8 cellular contexts compared by ENCODE assay signal in genomic region chr2:190469770-190470169, GRCh38.
DNase-seq lines count a peak whose midpoint lies in the region; ATAC-seq and TF ChIP-seq lines count a peak whose summit lies in the region.

No MANE protein-coding gene starts in this region.

- H3K4me3 Mint-ChIP-seq in progenitor cell of endocrine pancreas (ENCODE audit: low read depth), result no peak overlapping the region
- no peak overlapping the region for H3K4me3 Mint-ChIP-seq in activated CD4-positive, alpha-beta T cell treated with anti-CD3 and anti-CD28 coated beads, Interleukin-2, amount 10 ng/mL, durations not matched to agents 7 days and 5 days

- no peak for TF ChIP-seq POLR2A in HCT116 (IDR thresholded peaks at IDR 0.05; ENCODE audit: borderline replicate concordance, extremely low read depth, insufficient read depth, insufficient read length)

- ATAC-seq in HCT116 (peak; percentile 65; the same call in 1 of the 2 replicates), HG03159 (IDR thresholded peaks at IDR 0.05; ENCODE audit: unreplicated experiment) (no peak)

- H3K36me3 ChIP-seq in HCT116 (ENCODE audit: control insufficient read depth in 1 of 2, insufficient read depth in 2 of 2, low read length in 2 of 2), result no peaks in the 10 kb centered on the region

- no peaks in the 10 kb centered on the region for H3K9me3 ChIP-seq in HCT116 (ENCODE audit: control insufficient read depth in 1 of 2, insufficient read depth in 1 of 2, low read depth in 1 of 2, low read length in 2 of 2)

- H4K20me1 ChIP-seq in HCT116 (ENCODE audit: insufficient read depth), result no peaks in the 10 kb centered on the region

- H3K9me3 Mint-ChIP-seq in progenitor cell of endocrine pancreas (ENCODE audit: low read depth), result peaks cover 20% of the 10 kb centered on the region
- H3K9me3 Mint-ChIP-seq in activated CD4-positive, alpha-beta T cell treated with anti-CD3 and anti-CD28 coated beads, Interleukin-2, amount 10 ng/mL, durations not matched to agents 7 days and 5 days, result peaks cover 12% of the 10 kb centered on the region

- peaks cover 19% of the 10 kb centered on the region for H3K4me1 Mint-ChIP-seq in progenitor cell of endocrine pancreas (ENCODE audit: low read depth)
- peaks cover 27% of the 10 kb centered on the region for H3K4me1 Mint-ChIP-seq in activated CD4-positive, alpha-beta T cell treated with anti-CD3 and anti-CD28 coated beads, Interleukin-2, amount 10 ng/mL, durations not matched to agents 7 days and 5 days

- no peaks in the 10 kb centered on the region for H3K79me2 ChIP-seq in HCT116 (ENCODE audit: insufficient read depth, low read length)

- DNase-seq in HCT116 (ENCODE audit: low read depth, low spot score) (peak; percentile 56), NCI-H69 (lab: John Stamatoyannopoulos, UW) (peak; percentile 95), epithelial cell of prostate (ENCODE audit: low read depth, low spot score) (peak; percentile 82), progenitor cell of endocrine pancreas (ENCODE audit: low spot score, unreplicated experiment) (no peak), nucleus accumbens (lab: John Stamatoyannopoulos, UW) (no peak), KG1 (lab: John Stamatoyannopoulos, UW) (no peak)
- no peak for DNase-seq in activated CD4-positive, alpha-beta T cell treated with anti-CD3 and anti-CD28 coated beads, Interleukin-2, amount 10 ng/mL, durations not matched to agents 7 days and 5 days

- no peak overlapping the region for H3K4me3 ChIP-seq in HCT116 (replicated peaks in 1 of 2; ENCODE audit: low read depth in 1 of 2, low read length in 2 of 2)

- intact Hi-C loops in HCT116 (cut with micrococcal nuclease), result no loop called here

- BruUV-seq in HCT116 (replicated peaks; lab: Mats Ljungman, UMichigan), result no TSS peak

- TF ChIP-seq RAD21 in HCT116 (IDR thresholded peaks at IDR 0.05; ENCODE audit: low read depth), result no peak

- no peak overlapping the region for H3K27ac ChIP-seq in HCT116 (ENCODE audit: low read depth, low read length)
- H3K27ac ChIP-seq in epithelial cell of prostate, result peak overlapping the region; percentile 69

- peak overlapping the region; percentile 49; the same call in 1 of the 2 replicates for H3K4me2 ChIP-seq in HCT116 (ENCODE audit: low read length)

- CTCF ChIA-PET in HCT116 (lab: Charles Lee), result no interaction called here
- CTCF ChIA-PET in activated CD4-positive, alpha-beta T cell treated with anti-CD3 and anti-CD28 coated beads, Interleukin-2, amount 10 ng/mL, durations not matched to agents 7 days and 5 days (lab: Charles Lee), result interaction anchor here (1.4 kb wide), 1 partner anchor 18 kb away, joined by 3 read pairs; no protein-coding TSS in a partner anchor

- RAD21 ChIA-PET in HCT116 (lab: Charles Lee; ENCODE audit: low non-redundant PET in 1 of 2, low total read pairs in 2 of 2, uncharacterized antibody in 2 of 2, unreplicated experiment in 2 of 2), result no interaction called here

- peak overlapping the region; percentile 45 for H3K27ac Mint-ChIP-seq in progenitor cell of endocrine pancreas
- H3K27ac Mint-ChIP-seq in activated CD4-positive, alpha-beta T cell treated with anti-CD3 and anti-CD28 coated beads, Interleukin-2, amount 10 ng/mL, durations not matched to agents 7 days and 5 days, result no peak overlapping the region

- H3K27me3 Mint-ChIP-seq in progenitor cell of endocrine pancreas, result no peaks in the 10 kb centered on the region
- H3K27me3 Mint-ChIP-seq in activated CD4-positive, alpha-beta T cell treated with anti-CD3 and anti-CD28 coated beads, Interleukin-2, amount 10 ng/mL, durations not matched to agents 7 days and 5 days, result no peaks in the 10 kb centered on the region

- no peaks in the 10 kb centered on the region for H3K27me3 ChIP-seq in HCT116 (ENCODE audit: insufficient read depth, low read length)

- H3K9me2 ChIP-seq in HCT116 (ENCODE audit: insufficient read depth), result no peaks in the 10 kb centered on the region

- peaks cover 29% of the 10 kb centered on the region for H3K36me3 Mint-ChIP-seq in progenitor cell of endocrine pancreas (ENCODE audit: insufficient read depth)
- H3K36me3 Mint-ChIP-seq in activated CD4-positive, alpha-beta T cell treated with anti-CD3 and anti-CD28 coated beads, Interleukin-2, amount 10 ng/mL, durations not matched to agents 7 days and 5 days (ENCODE audit: low read depth), result peaks cover 61% of the 10 kb centered on the region

- POLR2A ChIA-PET in HCT116 (lab: Charles Lee), result no interaction called here
- POLR2A ChIA-PET in activated CD4-positive, alpha-beta T cell treated with anti-CD3 and anti-CD28 coated beads, Interleukin-2, amount 10 ng/mL, durations not matched to agents 7 days and 5 days (lab: Charles Lee), result no interaction called here

- TF ChIP-seq CTCF in HCT116 (IDR thresholded peaks at IDR 0.05 in 2 of 3, conservative IDR thresholded peaks at IDR 0.05 in 1 of 3; ENCODE audit: borderline replicate concordance in 1 of 3, insufficient read depth in 1 of 3, low read depth in 2 of 3, low read length in 2 of 3) (no peak), progenitor cell of endocrine pancreas (IDR thresholded peaks at IDR 0.05; ENCODE audit: unreplicated experiment) (no peak)

- H3K9ac ChIP-seq in HCT116 (ENCODE audit: low read length), result no peak overlapping the region

- no peak overlapping the region for H2AFZ ChIP-seq in HCT116 (ENCODE audit: low read depth, low read length, poor library complexity, severe bottlenecking)

- H3K4me1 ChIP-seq in HCT116 (ENCODE audit: control insufficient read depth in 1 of 2, insufficient read depth in 2 of 2, low read length in 2 of 2), result peaks cover 42 to 45% of the 10 kb centered on the region in 2 experiments

TF ChIP-seq in HCT116, 20 proteins besides CTCF, POLR2A, EP300 and RAD21 (continues in another document):
- TF ChIP-seq SRF (IDR thresholded peaks at IDR 0.05; ENCODE audit: low read depth) (no peak), ELF1 (IDR thresholded peaks at IDR 0.05; ENCODE audit: borderline replicate concordance, low read depth) (no peak), FOSL1 (IDR thresholded peaks at IDR 0.05; ENCODE audit: low read depth) (no peak), CEBPB (IDR thresholded peaks at IDR 0.05; ENCODE audit: low read depth) (no peak), TCF7L2 (IDR thresholded peaks at IDR 0.05; ENCODE audit: borderline replicate concordance, extremely low read depth, insufficient read depth, insufficient read length) (no peak), ZNF274 (IDR thresholded peaks at IDR 0.05; ENCODE audit: low read depth, low read length) (no peak), POLR2AphosphoS5 (IDR thresholded peaks at IDR 0.05; ENCODE audit: low read depth, low read length) (no peak), EGR1 (IDR thresholded peaks at IDR 0.05; ENCODE audit: low read depth) (no peak), SIN3A (IDR thresholded peaks at IDR 0.05; ENCODE audit: low read depth) (no peak), YY1 (IDR thresholded peaks at IDR 0.05; ENCODE audit: extremely low read depth, insufficient replicate concordance, low read depth, low read length) (no peak), EZH2phosphoT487 (IDR thresholded peaks at IDR 0.05; ENCODE audit: borderline replicate concordance) (no peak), SP1 (IDR thresholded peaks at IDR 0.05; ENCODE audit: low read depth) (no peak), CBX3 (IDR thresholded peaks at IDR 0.05; ENCODE audit: low read depth) (no peak), EZH2 (IDR thresholded peaks at IDR 0.05) (no peak)
- TF ChIP-seq, protein P1, sequence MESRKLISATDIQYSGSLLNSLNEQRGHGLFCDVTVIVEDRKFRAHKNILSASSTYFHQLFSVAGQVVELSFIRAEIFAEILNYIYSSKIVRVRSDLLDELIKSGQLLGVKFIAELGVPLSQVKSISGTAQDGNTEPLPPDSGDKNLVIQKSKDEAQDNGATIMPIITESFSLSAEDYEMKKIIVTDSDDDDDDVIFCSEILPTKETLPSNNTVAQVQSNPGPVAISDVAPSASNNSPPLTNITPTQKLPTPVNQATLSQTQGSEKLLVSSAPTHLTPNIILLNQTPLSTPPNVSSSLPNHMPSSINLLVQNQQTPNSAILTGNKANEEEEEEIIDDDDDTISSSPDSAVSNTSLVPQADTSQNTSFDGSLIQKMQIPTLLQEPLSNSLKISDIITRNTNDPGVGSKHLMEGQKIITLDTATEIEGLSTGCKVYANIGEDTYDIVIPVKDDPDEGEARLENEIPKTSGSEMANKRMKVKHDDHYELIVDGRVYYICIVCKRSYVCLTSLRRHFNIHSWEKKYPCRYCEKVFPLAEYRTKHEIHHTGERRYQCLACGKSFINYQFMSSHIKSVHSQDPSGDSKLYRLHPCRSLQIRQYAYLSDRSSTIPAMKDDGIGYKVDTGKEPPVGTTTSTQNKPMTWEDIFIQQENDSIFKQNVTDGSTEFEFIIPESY (IDR thresholded peaks at IDR 0.05; ENCODE audit: extremely low read depth, insufficient replicate concordance, low read length), result no peak
- TF ChIP-seq, protein P2, sequence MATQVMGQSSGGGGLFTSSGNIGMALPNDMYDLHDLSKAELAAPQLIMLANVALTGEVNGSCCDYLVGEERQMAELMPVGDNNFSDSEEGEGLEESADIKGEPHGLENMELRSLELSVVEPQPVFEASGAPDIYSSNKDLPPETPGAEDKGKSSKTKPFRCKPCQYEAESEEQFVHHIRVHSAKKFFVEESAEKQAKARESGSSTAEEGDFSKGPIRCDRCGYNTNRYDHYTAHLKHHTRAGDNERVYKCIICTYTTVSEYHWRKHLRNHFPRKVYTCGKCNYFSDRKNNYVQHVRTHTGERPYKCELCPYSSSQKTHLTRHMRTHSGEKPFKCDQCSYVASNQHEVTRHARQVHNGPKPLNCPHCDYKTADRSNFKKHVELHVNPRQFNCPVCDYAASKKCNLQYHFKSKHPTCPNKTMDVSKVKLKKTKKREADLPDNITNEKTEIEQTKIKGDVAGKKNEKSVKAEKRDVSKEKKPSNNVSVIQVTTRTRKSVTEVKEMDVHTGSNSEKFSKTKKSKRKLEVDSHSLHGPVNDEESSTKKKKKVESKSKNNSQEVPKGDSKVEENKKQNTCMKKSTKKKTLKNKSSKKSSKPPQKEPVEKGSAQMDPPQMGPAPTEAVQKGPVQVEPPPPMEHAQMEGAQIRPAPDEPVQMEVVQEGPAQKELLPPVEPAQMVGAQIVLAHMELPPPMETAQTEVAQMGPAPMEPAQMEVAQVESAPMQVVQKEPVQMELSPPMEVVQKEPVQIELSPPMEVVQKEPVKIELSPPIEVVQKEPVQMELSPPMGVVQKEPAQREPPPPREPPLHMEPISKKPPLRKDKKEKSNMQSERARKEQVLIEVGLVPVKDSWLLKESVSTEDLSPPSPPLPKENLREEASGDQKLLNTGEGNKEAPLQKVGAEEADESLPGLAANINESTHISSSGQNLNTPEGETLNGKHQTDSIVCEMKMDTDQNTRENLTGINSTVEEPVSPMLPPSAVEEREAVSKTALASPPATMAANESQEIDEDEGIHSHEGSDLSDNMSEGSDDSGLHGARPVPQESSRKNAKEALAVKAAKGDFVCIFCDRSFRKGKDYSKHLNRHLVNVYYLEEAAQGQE (IDR thresholded peaks at IDR 0.05; ENCODE audit: low read depth), result no peak
- TF ChIP-seq, protein P3, sequence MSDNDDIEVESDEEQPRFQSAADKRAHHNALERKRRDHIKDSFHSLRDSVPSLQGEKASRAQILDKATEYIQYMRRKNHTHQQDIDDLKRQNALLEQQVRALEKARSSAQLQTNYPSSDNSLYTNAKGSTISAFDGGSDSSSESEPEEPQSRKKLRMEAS (IDR thresholded peaks at IDR 0.05), result no peak

Comparison
In these comparisons a context has a peak if more than half of its experiments do, and no peak if none do; other contexts are left out.
1. DNase-seq: peak in HCT116 (single experiment), NCI-H69 (single experiment) and epithelial cell of prostate (single experiment); none in progenitor cell of endocrine pancreas (single experiment), activated CD4-positive, alpha-beta T cell treated with anti-CD3 and anti-CD28 coated beads, Interleukin-2, amount 10 ng/mL, durations not matched to agents 7 days and 5 days (single experiment), nucleus accumbens (0 of 56) and KG1 (single experiment).